Comparison of ENCODE assay signal across 24 cellular contexts in the genomic region with DNA sequence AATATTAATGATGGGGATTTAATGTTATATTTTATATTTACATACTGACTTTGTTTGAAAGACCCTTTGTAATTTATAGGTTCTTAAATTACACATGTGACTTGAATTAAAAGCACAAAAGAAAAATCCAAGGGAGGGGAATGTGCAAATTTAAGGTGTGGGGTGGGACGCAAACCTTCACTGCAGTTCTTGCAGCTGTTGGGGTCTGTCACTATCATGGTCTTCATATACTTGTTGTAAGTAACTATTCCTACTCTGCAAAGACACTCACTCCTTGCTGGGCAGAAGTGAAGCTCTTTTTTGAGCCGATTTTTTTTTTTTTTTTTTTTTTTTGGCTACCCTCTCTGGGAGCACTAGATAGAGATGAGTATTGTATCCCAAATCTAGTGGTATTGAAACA.
"Had no signal": no experiment of that assay in that cellular context is flagged by ENCODE, and none has a peak within 500 bp of the region (broad histone marks: within the 10 kb centered on the region; RNA-seq: fewer than 3 reads in every experiment).

No MANE protein-coding gene starts in this region.

- H3K9me3 ChIP-seq: colonic mucosa, esophagus squamous epithelium, gastroesophageal sphincter, heart right ventricle had no signal

- ATAC-seq: activated CD4-positive, CD25-positive, alpha-beta regulatory T cell treated with anti-CD3 and anti-CD28 coated beads, Interleukin-2, amount 50 U/mL, for 24 hours; activated CD8-positive, alpha-beta T cell treated with anti-CD3 and anti-CD28 coated beads for 36 hours; activated T-cell treated with anti-CD3 and anti-CD28 coated beads, Interleukin-2, amount 50 U/mL, for 4 hours; activated T-helper 17 cell treated with anti-CD3 and anti-CD28 coated beads, Interleukin-2, amount 50 U/mL, for 72 hours; gastroesophageal sphincter; heart right ventricle had no signal

- H3K36me3 Mint-ChIP-seq: activated naive CD8-positive, alpha-beta T cell had no signal

- H3K9me3 Mint-ChIP-seq: activated B cell treated with CpG ODN at 0.5 μM for 24 hours; activated CD8-positive, alpha-beta T cell treated with anti-CD3 and anti-CD28 coated beads for 36 hours; activated T-cell treated with anti-CD3 and anti-CD28 coated beads, Interleukin-2, amount 50 U/mL, for 4 hours; activated T-helper 17 cell treated with anti-CD3 and anti-CD28 coated beads, Interleukin-2, amount 50 U/mL, for 72 hours had no signal

- H3K27me3 Mint-ChIP-seq: activated B cell treated with CpG ODN at 0.5 μM for 24 hours had no signal

- H3K4me1 ChIP-seq: colonic mucosa had no signal

- H3K4me1 Mint-ChIP-seq: activated B cell treated with CpG ODN at 0.5 μM for 24 hours; activated T-helper 17 cell treated with anti-CD3 and anti-CD28 coated beads, Interleukin-2, amount 50 U/mL, for 72 hours had no signal

- DNase-seq: activated B cell treated with CpG ODN at 0.5 μM for 24 hours; activated CD4-positive, alpha-beta T cell treated with anti-CD3 and anti-CD28 coated beads for 48 hours; activated CD4-positive, alpha-beta T cell treated with anti-CD3 and anti-CD28 coated beads, Interleukin-2, amount 50 U/mL, for 1 hour; activated CD4-positive, alpha-beta T cell treated with anti-CD3 and anti-CD28 coated beads, Interleukin-2, amount 50 U/mL, for 48 hours; activated CD8-positive, alpha-beta memory T cell treated with anti-CD3 and anti-CD28 coated beads for 24 hours; activated CD8-positive, alpha-beta T cell treated with anti-CD3 and anti-CD28 coated beads for 36 hours; activated effector memory CD4-positive, alpha-beta T cell treated with Interleukin-2 at 50 U/mL for 16 hours; activated gamma-delta T cell treated with Interleukin-2 at 50 U/mL for 16 hours; activated naive CD4-positive, alpha-beta T cell treated with anti-CD3 and anti-CD28 coated beads, Interleukin-2, amount 50 U/mL, for 16 hours; activated naive CD4-positive, alpha-beta T cell treated with Interleukin-2 at 50 U/mL for 16 hours; activated T-cell treated with anti-CD3 and anti-CD28 coated beads, Interleukin-2, amount 50 U/mL, for 4 hours; amniotic stem cell; colonic mucosa; effector CD8-positive, alpha-beta T cell; esophagus squamous epithelium; foreskin melanocyte; heart right ventricle; T-helper 2 cell; WERI-Rb-1 had no signal

- H3K27ac Mint-ChIP-seq: activated B cell treated with CpG ODN at 0.5 μM for 24 hours; activated CD8-positive, alpha-beta T cell treated with anti-CD3 and anti-CD28 coated beads for 36 hours; activated naive CD8-positive, alpha-beta T cell; activated T-helper 17 cell treated with anti-CD3 and anti-CD28 coated beads, Interleukin-2, amount 50 U/mL, for 72 hours had no signal

- H3K4me3 ChIP-seq: colonic mucosa, esophagus squamous epithelium, gastroesophageal sphincter, heart right ventricle had no signal

- H3K4me3 Mint-ChIP-seq: activated B cell treated with CpG ODN at 0.5 μM for 24 hours; activated CD8-positive, alpha-beta T cell treated with anti-CD3 and anti-CD28 coated beads for 36 hours; activated naive CD8-positive, alpha-beta T cell; activated T-cell treated with anti-CD3 and anti-CD28 coated beads, Interleukin-2, amount 50 U/mL, for 4 hours; activated T-helper 17 cell treated with anti-CD3 and anti-CD28 coated beads, Interleukin-2, amount 50 U/mL, for 72 hours had no signal

- H3K27me3 ChIP-seq: colonic mucosa, esophagus squamous epithelium, gastroesophageal sphincter, heart right ventricle had no signal

- H3K27ac ChIP-seq: colonic mucosa, epithelial cell of prostate, esophagus squamous epithelium, gastroesophageal sphincter, heart right ventricle, WERI-Rb-1 had no signal

- H3K36me3 ChIP-seq: colonic mucosa, esophagus squamous epithelium, gastroesophageal sphincter, heart right ventricle, WERI-Rb-1 had no signal
